Comparison of ENCODE assay signal across 34 cellular contexts in the genomic region with DNA sequence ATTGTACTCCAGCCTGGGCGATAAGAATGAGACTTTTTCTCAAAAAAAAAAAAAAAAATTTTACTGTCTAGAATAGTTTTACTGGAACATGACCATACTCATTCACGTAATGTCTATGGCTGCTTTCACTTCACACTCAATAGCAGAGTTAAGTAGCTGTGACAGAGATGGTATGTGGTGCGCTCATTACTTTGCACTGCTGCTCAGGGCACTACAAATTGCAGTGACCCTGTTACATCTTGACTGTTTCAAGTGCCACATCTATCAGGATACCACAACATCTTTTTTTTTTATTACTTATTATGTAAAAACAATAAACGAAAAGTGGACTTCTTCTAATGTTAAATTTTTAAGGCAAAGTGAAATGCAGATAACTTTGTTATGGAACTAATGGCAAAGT.
"Had no signal": no experiment of that assay in that cellular context is flagged by ENCODE, and none has a peak within 500 bp of the region (broad histone marks: within the 10 kb centered on the region; RNA-seq: fewer than 3 reads in every experiment).

No MANE protein-coding gene starts in this region.

- DNase-seq: activated B cell treated with CpG ODN at 0.5 μM for 24 hours; activated CD4-positive, alpha-beta memory T cell treated with anti-CD3 and anti-CD28 coated beads for 36 hours; activated CD4-positive, alpha-beta T cell treated with anti-CD3 and anti-CD28 coated beads for 4 hours; activated CD4-positive, alpha-beta T cell treated with anti-CD3 and anti-CD28 coated beads, Interleukin-2, amount 10 ng/mL, durations not matched to agents 24 days and 14 days; activated CD4-positive, alpha-beta T cell treated with anti-CD3 and anti-CD28 coated beads, Interleukin-2, amount 50 U/mL, for 1 hour; activated CD4-positive, alpha-beta T cell treated with anti-CD3 and anti-CD28 coated beads, Interleukin-2, amount 50 U/mL, for 4 hours; activated CD4-positive, CD25-positive, alpha-beta regulatory T cell treated with anti-CD3 and anti-CD28 coated beads, Interleukin-2, amount 50 U/mL, for 72 hours; activated CD8-positive, alpha-beta memory T cell treated with anti-CD3 and anti-CD28 coated beads for 24 hours; activated CD8-positive, alpha-beta memory T cell treated with anti-CD3 and anti-CD28 coated beads, Interleukin-2, amount 10 ng/mL, durations not matched to agents 7 days and 5 days; activated CD8-positive, alpha-beta memory T cell treated with anti-CD3 and anti-CD28 coated beads, Interleukin-2, amount 50 U/mL, for 48 hours; activated CD8-positive, alpha-beta T cell treated with anti-CD3 and anti-CD28 coated beads, Interleukin-2, amount 10 ng/mL, durations not matched to agents 7 days and 5 days; activated effector memory CD4-positive, alpha-beta T cell treated with Interleukin-2 at 50 U/mL for 16 hours; activated gamma-delta T cell; activated naive CD4-positive, alpha-beta T cell treated with anti-CD3 and anti-CD28 coated beads, Interleukin-2, amount 10 ng/mL, durations not matched to agents 7 days and 5 days; activated naive CD4-positive, alpha-beta T cell treated with Interleukin-2 at 50 U/mL for 16 hours; activated naive CD8-positive, alpha-beta T cell treated with anti-CD3 and anti-CD28 coated beads, Interleukin-2, amount 10 ng/mL, durations not matched to agents 7 days and 5 days; activated naive CD8-positive, alpha-beta T cell treated with anti-CD3 and anti-CD28 coated beads, Interleukin-2, amount 50 U/mL, for 24 hours; activated T-cell treated with anti-CD3 and anti-CD28 coated beads, Interleukin-2, amount 50 U/mL, for 24 hours; activated T-cell treated with anti-CD3 and anti-CD28 coated beads, Interleukin-2, amount 50 U/mL, for 48 hours; amygdala; anterior cingulate cortex; caudate nucleus; cerebellar nuclear complex; T-helper 2 cell; T-helper 9 cell had no signal

- H3K4me1 ChIP-seq: ascending aorta had no signal

- H3K27ac Mint-ChIP-seq: activated B cell treated with CpG ODN at 0.5 μM for 24 hours; activated CD4-positive, alpha-beta memory T cell treated with anti-CD3 and anti-CD28 coated beads for 36 hours; activated CD4-positive, alpha-beta T cell treated with anti-CD3 and anti-CD28 coated beads, Interleukin-2, amount 10 ng/mL, durations not matched to agents 24 days and 14 days; activated CD8-positive, alpha-beta memory T cell treated with anti-CD3 and anti-CD28 coated beads, Interleukin-2, amount 10 ng/mL, durations not matched to agents 7 days and 5 days; activated CD8-positive, alpha-beta T cell treated with anti-CD3 and anti-CD28 coated beads, Interleukin-2, amount 10 ng/mL, durations not matched to agents 7 days and 5 days; activated naive CD4-positive, alpha-beta T cell treated with anti-CD3 and anti-CD28 coated beads, Interleukin-2, amount 10 ng/mL, durations not matched to agents 7 days and 5 days; activated naive CD4-positive, alpha-beta T cell treated with anti-CD3 and anti-CD28 coated beads, Interleukin-2, amount 50 U/mL, for 24 hours; activated naive CD8-positive, alpha-beta T cell; activated naive CD8-positive, alpha-beta T cell treated with anti-CD3 and anti-CD28 coated beads, Interleukin-2, amount 10 ng/mL, durations not matched to agents 7 days and 5 days; activated naive CD8-positive, alpha-beta T cell treated with anti-CD3 and anti-CD28 coated beads, Interleukin-2, amount 50 U/mL, for 24 hours; activated T-cell treated with anti-CD3 and anti-CD28 coated beads, Interleukin-2, amount 50 U/mL, for 24 hours; activated T-helper 2 cell treated with anti-CD3 and anti-CD28 coated beads, Interferon-gamma antibody, Interleukin-2, Interleukin-4, amounts not matched to agents 10 μg/mL and 5 μg/mL and 100 μg/mL, durations not matched to agents 14 hours and 24 hours and 36 hours; T-helper 2 cell treated with Interferon-gamma antibody and Interleukin-4, amounts not matched to agents 5 μg/mL and 100 μg/mL, for 36 hours had no signal

- H3K9me3 ChIP-seq: ascending aorta had no signal

- H3K36me3 ChIP-seq: ascending aorta, cardiac muscle cell had no signal

- H3K36me3 Mint-ChIP-seq: activated CD4-positive, alpha-beta memory T cell treated with anti-CD3 and anti-CD28 coated beads for 36 hours; activated CD8-positive, alpha-beta memory T cell treated with anti-CD3 and anti-CD28 coated beads, Interleukin-2, amount 10 ng/mL, durations not matched to agents 7 days and 5 days; activated naive CD4-positive, alpha-beta T cell treated with anti-CD3 and anti-CD28 coated beads, Interleukin-2, amount 10 ng/mL, durations not matched to agents 7 days and 5 days; activated naive CD4-positive, alpha-beta T cell treated with anti-CD3 and anti-CD28 coated beads, Interleukin-2, amount 50 U/mL, for 24 hours; activated naive CD8-positive, alpha-beta T cell; activated naive CD8-positive, alpha-beta T cell treated with anti-CD3 and anti-CD28 coated beads, Interleukin-2, amount 10 ng/mL, durations not matched to agents 7 days and 5 days had no signal

- H3K4me3 Mint-ChIP-seq: activated B cell treated with CpG ODN at 0.5 μM for 24 hours; activated CD4-positive, alpha-beta memory T cell treated with anti-CD3 and anti-CD28 coated beads for 36 hours; activated CD4-positive, alpha-beta T cell treated with anti-CD3 and anti-CD28 coated beads, Interleukin-2, amount 10 ng/mL, durations not matched to agents 24 days and 14 days; activated CD8-positive, alpha-beta memory T cell treated with anti-CD3 and anti-CD28 coated beads, Interleukin-2, amount 10 ng/mL, durations not matched to agents 7 days and 5 days; activated CD8-positive, alpha-beta T cell treated with anti-CD3 and anti-CD28 coated beads, Interleukin-2, amount 10 ng/mL, durations not matched to agents 7 days and 5 days; activated naive CD4-positive, alpha-beta T cell treated with anti-CD3 and anti-CD28 coated beads, Interleukin-2, amount 10 ng/mL, durations not matched to agents 7 days and 5 days; activated naive CD4-positive, alpha-beta T cell treated with anti-CD3 and anti-CD28 coated beads, Interleukin-2, amount 50 U/mL, for 24 hours; activated naive CD8-positive, alpha-beta T cell; activated naive CD8-positive, alpha-beta T cell treated with anti-CD3 and anti-CD28 coated beads, Interleukin-2, amount 10 ng/mL, durations not matched to agents 7 days and 5 days; activated naive CD8-positive, alpha-beta T cell treated with anti-CD3 and anti-CD28 coated beads, Interleukin-2, amount 50 U/mL, for 24 hours; activated T-cell treated with anti-CD3 and anti-CD28 coated beads, Interleukin-2, amount 50 U/mL, for 24 hours; brain; central memory CD8-positive, alpha-beta T cell; T-helper 2 cell treated with Interferon-gamma antibody and Interleukin-4, amounts not matched to agents 5 μg/mL and 100 μg/mL, for 36 hours had no signal

- H3K4me3 ChIP-seq: ascending aorta, cardiac muscle cell had no signal

- H3K27me3 Mint-ChIP-seq: activated CD4-positive, alpha-beta memory T cell treated with anti-CD3 and anti-CD28 coated beads for 36 hours; activated naive CD4-positive, alpha-beta T cell treated with anti-CD3 and anti-CD28 coated beads, Interleukin-2, amount 10 ng/mL, durations not matched to agents 7 days and 5 days; activated naive CD4-positive, alpha-beta T cell treated with anti-CD3 and anti-CD28 coated beads, Interleukin-2, amount 50 U/mL, for 24 hours; activated naive CD8-positive, alpha-beta T cell treated with anti-CD3 and anti-CD28 coated beads, Interleukin-2, amount 50 U/mL, for 24 hours; brain had no signal

- H3K27me3 ChIP-seq: ascending aorta had no signal

- ATAC-seq: activated CD8-positive, alpha-beta memory T cell treated with anti-CD3 and anti-CD28 coated beads, Interleukin-2, amount 10 ng/mL, durations not matched to agents 7 days and 5 days; activated CD8-positive, alpha-beta T cell treated with anti-CD3 and anti-CD28 coated beads, Interleukin-2, amount 10 ng/mL, durations not matched to agents 7 days and 5 days; activated naive CD8-positive, alpha-beta T cell treated with anti-CD3 and anti-CD28 coated beads, Interleukin-2, amount 50 U/mL, for 24 hours had no signal

- H3K4me1 Mint-ChIP-seq: activated B cell treated with CpG ODN at 0.5 μM for 24 hours; activated CD4-positive, alpha-beta T cell treated with anti-CD3 and anti-CD28 coated beads, Interleukin-2, amount 10 ng/mL, durations not matched to agents 24 days and 14 days; activated CD8-positive, alpha-beta memory T cell treated with anti-CD3 and anti-CD28 coated beads, Interleukin-2, amount 10 ng/mL, durations not matched to agents 7 days and 5 days; activated naive CD4-positive, alpha-beta T cell treated with anti-CD3 and anti-CD28 coated beads, Interleukin-2, amount 10 ng/mL, durations not matched to agents 7 days and 5 days; activated naive CD4-positive, alpha-beta T cell treated with anti-CD3 and anti-CD28 coated beads, Interleukin-2, amount 50 U/mL, for 24 hours; activated naive CD8-positive, alpha-beta T cell treated with anti-CD3 and anti-CD28 coated beads, Interleukin-2, amount 10 ng/mL, durations not matched to agents 7 days and 5 days; activated naive CD8-positive, alpha-beta T cell treated with anti-CD3 and anti-CD28 coated beads, Interleukin-2, amount 50 U/mL, for 24 hours; brain; central memory CD8-positive, alpha-beta T cell had no signal

- H3K27ac ChIP-seq: ascending aorta, cardiac muscle cell, VCaP had no signal

- H3K9me3 Mint-ChIP-seq: activated CD4-positive, alpha-beta T cell treated with anti-CD3 and anti-CD28 coated beads, Interleukin-2, amount 10 ng/mL, durations not matched to agents 24 days and 14 days; activated naive CD4-positive, alpha-beta T cell treated with anti-CD3 and anti-CD28 coated beads, Interleukin-2, amount 10 ng/mL, durations not matched to agents 7 days and 5 days; activated naive CD4-positive, alpha-beta T cell treated with anti-CD3 and anti-CD28 coated beads, Interleukin-2, amount 50 U/mL, for 24 hours; activated naive CD8-positive, alpha-beta T cell treated with anti-CD3 and anti-CD28 coated beads, Interleukin-2, amount 10 ng/mL, durations not matched to agents 7 days and 5 days; activated naive CD8-positive, alpha-beta T cell treated with anti-CD3 and anti-CD28 coated beads, Interleukin-2, amount 50 U/mL, for 24 hours; central memory CD8-positive, alpha-beta T cell; T-helper 2 cell treated with Interferon-gamma antibody and Interleukin-4, amounts not matched to agents 5 μg/mL and 100 μg/mL, for 36 hours had no signal
